9 cellular contexts compared by ENCODE assay signal in the genomic region with DNA sequence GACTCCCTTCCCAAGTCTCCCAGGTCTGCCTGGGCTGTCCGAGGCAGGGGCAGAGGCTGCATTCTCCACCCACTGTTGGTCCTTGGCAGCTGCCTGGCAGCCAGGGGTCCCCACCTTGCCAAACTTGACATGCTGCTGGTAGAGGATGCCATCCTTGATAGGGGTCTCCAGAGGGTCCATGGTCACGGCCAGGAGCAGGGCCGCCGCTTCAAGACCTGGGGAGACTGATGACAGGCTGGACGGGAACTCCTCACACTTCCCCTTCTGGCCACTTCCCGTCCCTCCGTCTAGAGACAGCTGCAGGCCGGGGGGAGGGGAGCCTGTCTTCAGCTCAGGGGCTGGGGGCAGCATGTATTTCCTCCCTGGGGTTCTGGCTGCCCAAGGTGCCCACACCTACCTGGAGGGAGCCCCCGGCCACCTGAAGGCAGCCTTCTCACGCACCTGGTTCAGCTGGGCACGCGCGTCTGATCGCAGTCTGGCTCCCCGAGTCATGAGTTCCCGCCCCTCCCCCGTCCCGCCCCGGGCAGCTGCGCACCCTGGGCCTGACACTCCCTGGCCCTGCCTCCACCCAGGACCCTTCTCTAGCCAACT. TPM values are rescaled to one million over a fixed set of nuclear protein-coding genes. Genes with fewer than 3 reads are reported as not detected.
DNase-seq lines count a peak whose midpoint lies in the region; ATAC-seq and TF ChIP-seq lines count a peak whose summit lies in the region.
"Had no signal": no experiment of that assay in that cellular context is flagged by ENCODE, and none has a peak within 500 bp of the region (broad histone marks: within the 10 kb centered on the region; RNA-seq: fewer than 3 reads in every experiment).

A gene with protein sequence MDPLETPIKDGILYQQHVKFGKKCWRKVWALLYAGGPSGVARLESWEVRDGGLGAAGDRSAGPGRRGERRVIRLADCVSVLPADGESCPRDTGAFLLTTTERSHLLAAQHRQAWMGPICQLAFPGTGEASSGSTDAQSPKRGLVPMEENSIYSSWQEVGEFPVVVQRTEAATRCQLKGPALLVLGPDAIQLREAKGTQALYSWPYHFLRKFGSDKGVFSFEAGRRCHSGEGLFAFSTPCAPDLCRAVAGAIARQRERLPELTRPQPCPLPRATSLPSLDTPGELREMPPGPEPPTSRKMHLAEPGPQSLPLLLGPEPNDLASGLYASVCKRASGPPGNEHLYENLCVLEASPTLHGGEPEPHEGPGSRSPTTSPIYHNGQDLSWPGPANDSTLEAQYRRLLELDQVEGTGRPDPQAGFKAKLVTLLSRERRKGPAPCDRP (minus strand): TSS at position 466 of the 591 bp plus-strand sequence. CDS start 286 bp downstream, at position 180.

- H3K4me1 Mint-ChIP-seq in natural killer cell (peaks cover 6 to 26% of the 10 kb centered on the region in 2 donors), HFFc6 (ENCODE audit: low read depth) (no peaks in the 10 kb centered on the region)

- TF ChIP-seq CTCF in GM12875 (IDR thresholded peaks at IDR 0.05; ENCODE audit: borderline replicate concordance, insufficient read depth, low read depth, low read length) (no peak), natural killer cell (IDR thresholded peaks at IDR 0.05) (no peak), HFFc6 (IDR thresholded peaks at IDR 0.05) (no peak)

- WGBS in adipose tissue, 3 donors: 16 to 21% (median 19%) methylated on average over 20 of the region's 20 CpGs

- H3K27ac Mint-ChIP-seq in natural killer cell (peak within 1 kb of the TSS in 1 of 2 donors; percentile 82), HFFc6 (no peak within 1 kb of the TSS; the same call in 1 of the 2 replicates)
- H3K27ac Mint-ChIP-seq: activated naive CD8-positive, alpha-beta T cell had no signal

- H3K4me3 ChIP-seq in GM12875 (ENCODE audit: low read depth, low read length): peak within 1 kb of the TSS; percentile 81

- DNase-seq in natural killer cell (no peak), HFFc6 (no peak), inferior parietal cortex (ENCODE audit: extremely low spot score) (no peak), putamen (ENCODE audit: low spot score) (no peak)

- intact Hi-C loops in natural killer cell (cut with micrococcal nuclease): no loop called here

- no peak within 1 kb of the TSS for H3K4me3 Mint-ChIP-seq in natural killer cell
- H3K4me3 Mint-ChIP-seq in HFFc6: no peak within 1 kb of the TSS
- H3K4me3 Mint-ChIP-seq: activated naive CD8-positive, alpha-beta T cell had no signal

- H3K27me3 Mint-ChIP-seq in natural killer cell (ENCODE audit: low read depth in 2 of 2) (peaks cover 0 to 6% of the 10 kb centered on the region in 2 donors), HFFc6 (ENCODE audit: insufficient read depth) (no peaks in the 10 kb centered on the region; the same call in 1 of the 2 replicates)
- H3K27me3 Mint-ChIP-seq: activated naive CD8-positive, alpha-beta T cell had no signal

- ATAC-seq in HG02938 (IDR thresholded peaks at IDR 0.05; ENCODE audit: unreplicated experiment) (peak; percentile 24), natural killer cell (peak in 2 of 3 donors; percentile 36 to 52), GM18520 (IDR thresholded peaks at IDR 0.05; ENCODE audit: unreplicated experiment) (no peak)

- H3K27ac ChIP-seq in adipose tissue (ENCODE audit: low read depth, low read length): peak within 1 kb of the TSS; percentile 76

- H3K9me3 Mint-ChIP-seq in natural killer cell: no peaks in the 10 kb centered on the region
- no peaks in the 10 kb centered on the region for H3K9me3 Mint-ChIP-seq in HFFc6

- H3K36me3 Mint-ChIP-seq in natural killer cell: no peaks in the 10 kb centered on the region
- peaks cover 16% of the 10 kb centered on the region for H3K36me3 Mint-ChIP-seq in HFFc6 (ENCODE audit: low read depth)

RNA-seq across cellular contexts. Expression of the gene that starts here (rescaled TPM):
- 10 to 100 TPM in 2 of 3 donors, 1 to 10 TPM in 1; 5.2 to 17.7 (median 15.1) TPM for polyA plus RNA-seq in adipose tissue
- total RNA-seq in natural killer cell: 10 to 100 TPM in 1 of 3 donors, 1 to 10 TPM in 2; 3.5 to 19.8 (median 9.1) TPM
- total RNA-seq in HFFc6 (2021; fragmentation: NEBNext Ultra II Directional; extraction: Animal tissue kit (Norgen Biotek cat#: 25700)): 1 to 10 TPM; 1.1 to 2.6 (median 1.3) TPM
